ENCODE assay signal across 19 cellular contexts in the genomic region with DNA sequence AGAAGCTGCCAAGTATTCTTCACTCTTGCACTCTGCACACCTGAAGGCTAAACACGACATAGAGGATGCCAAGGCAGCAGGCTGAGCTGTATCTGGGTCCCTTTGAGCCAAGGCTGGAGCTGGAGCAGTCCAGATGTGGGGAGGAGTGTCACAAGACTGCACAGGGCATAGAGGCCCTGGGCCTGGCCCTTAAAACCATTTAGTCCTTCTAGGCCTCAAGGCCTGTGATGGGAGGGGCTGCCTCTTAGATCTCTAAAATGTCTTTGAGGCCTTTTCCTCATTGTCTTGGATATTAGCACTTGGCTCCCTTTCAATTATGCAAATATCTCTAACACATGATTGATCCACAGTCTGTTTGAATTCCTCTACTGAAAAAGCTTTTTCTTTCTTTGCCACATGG. TPM values are rescaled to one million over a fixed set of nuclear protein-coding genes. Genes with fewer than 3 reads are reported as not detected.
DNase-seq lines count a peak whose midpoint lies in the region; ATAC-seq and TF ChIP-seq lines count a peak whose summit lies in the region.
"Had no signal": no experiment of that assay in that cellular context is flagged by ENCODE, and none has a peak within 500 bp of the region (broad histone marks: within the 10 kb centered on the region; RNA-seq: fewer than 3 reads in every experiment).

No MANE protein-coding gene starts in this region.

- H3K27ac Mint-ChIP-seq in osteocyte (ENCODE audit: unreplicated experiment) = no peak overlapping the region
- H3K27ac Mint-ChIP-seq: B cell; CD4-positive, alpha-beta T cell; CD8-positive, alpha-beta T cell had no signal

- no peaks in the 10 kb centered on the region for H3K36me3 ChIP-seq in A673 (ENCODE audit: insufficient read depth, low read length, poor library complexity, severe bottlenecking)
- no peaks in the 10 kb centered on the region for H3K36me3 ChIP-seq in HEK293 (ENCODE audit: control insufficient read depth in 2 of 2, insufficient read depth in 1 of 2, low read length in 2 of 2)

- TF ChIP-seq CTCF in A673 (conservative IDR thresholded peaks at IDR 0.05; ENCODE audit: low read depth, low read length) (no peak), HEK293 (tag by site-specific recombination; IDR thresholded peaks at IDR 0.05) (no peak), osteocyte (IDR thresholded peaks at IDR 0.05) (no peak)

- H3K9me3 Mint-ChIP-seq in osteocyte (ENCODE audit: unreplicated experiment) = peaks cover 8% of the 10 kb centered on the region

- H3K4me3 Mint-ChIP-seq in osteocyte (ENCODE audit: unreplicated experiment) = no peak overlapping the region
- H3K4me3 Mint-ChIP-seq: B cell; CD4-positive, alpha-beta T cell; CD8-positive, alpha-beta T cell had no signal

- peaks cover 7% of the 10 kb centered on the region for H3K9me3 ChIP-seq in A673 (ENCODE audit: low read depth, low read length, poor library complexity, severe bottlenecking)
- no peaks in the 10 kb centered on the region for H3K9me3 ChIP-seq in HEK293 (ENCODE audit: control insufficient read depth, insufficient read depth, low read depth, low read length)
- peaks cover 9% of the 10 kb centered on the region for H3K9me3 ChIP-seq in iPS-18c (ENCODE audit: control insufficient read depth, insufficient read depth, low read length)

- no peaks in the 10 kb centered on the region for H3K27me3 ChIP-seq in A673 (replicated peaks; ENCODE audit: insufficient read depth, low read depth, low read length, poor library complexity)
- H3K27me3 ChIP-seq: BLaER1 treated with 17β-estradiol and CSF1 and Interleukin-3, amounts not matched to agents 10 nM and 100 nM had no signal

- no peaks in the 10 kb centered on the region for H3K4me1 ChIP-seq in A673 (ENCODE audit: insufficient read depth, low read length, poor library complexity, severe bottlenecking)
- H3K4me1 ChIP-seq in HEK293 (ENCODE audit: control insufficient read depth, insufficient read depth, low read length) = no peaks in the 10 kb centered on the region
- H3K4me1 ChIP-seq: Caco-2 had no signal

- no peak overlapping the region for H3K27ac ChIP-seq in A673 (ENCODE audit: low read depth, low read length, poor library complexity, severe bottlenecking)
- H3K27ac ChIP-seq in HEK293 (ENCODE audit: extremely low read depth, low read depth, low read length) = no peak overlapping the region
- H3K27ac ChIP-seq: BLaER1 treated with 17β-estradiol and CSF1 and Interleukin-3, amounts not matched to agents 10 nM and 100 nM; C4-2B had no signal

- H3K4me3 ChIP-seq in A673 (ENCODE audit: low read depth, low read length, poor library complexity, severe bottlenecking) (no peak overlapping the region), HEK293 (ENCODE audit: low read depth, low read length) (no peak overlapping the region), iPS-18c (ENCODE audit: insufficient read depth, low read depth, low read length) (peak overlapping the region; percentile 28)

- CTCF ChIA-PET in A673 (lab: Charles Lee) (no interaction called here), HEK293 (lab: Yijun Ruan, JAX) (interaction anchor here (0.8 to 1.3 kb wide), 3 partner anchors 40 to 88 kb away, joined by 3 to 4 read pairs (median 3); no protein-coding TSS in a partner anchor)

- no peak for ATAC-seq in left colon
- ATAC-seq: CD8-positive, alpha-beta T cell had no signal

- peaks cover 42% of the 10 kb centered on the region for H3K27me3 Mint-ChIP-seq in osteocyte (ENCODE audit: unreplicated experiment)
- H3K27me3 Mint-ChIP-seq: B cell had no signal

- no TSS peak for BruUV-seq in A673 (replicated peaks; lab: Mats Ljungman, UMichigan)

- peaks cover 9% of the 10 kb centered on the region for H3K4me1 Mint-ChIP-seq in osteocyte (ENCODE audit: unreplicated experiment)

- intact Hi-C loops in A673 (cut with micrococcal nuclease; ENCODE audit: unreplicated experiment) (no loop called here), left colon (cut with DNase I, micrococcal nuclease) (no loop called here)

- POLR2A ChIA-PET in A673 (lab: Charles Lee; ENCODE audit: low non-redundant PET) = no interaction called here
- POLR2A ChIA-PET in HEK293 (lab: Yijun Ruan, JAX) = no interaction called here

- H3K36me3 Mint-ChIP-seq in osteocyte (ENCODE audit: unreplicated experiment) = peaks cover 6% of the 10 kb centered on the region
- H3K36me3 Mint-ChIP-seq: CD8-positive, alpha-beta T cell had no signal

- DNase-seq in A673 (ENCODE audit: low spot score) (peak; percentile 8), left colon (no peak), GM19240 (ENCODE audit: insufficient read length, low spot score) (no peak), osteocyte (ENCODE audit: extremely low spot score, unreplicated experiment) (no peak), SHP77 treated with DMSO at 0.1 percent for 48 hours (lab: John Stamatoyannopoulos, UW) (no peak)
- DNase-seq: 8988T; ACHN; AML-193; Caco-2; Calu3; CD4-positive, alpha-beta T cell; CD8-positive, alpha-beta T cell; DMS79 treated with DMSO at 0.1 percent for 48 hours; GF-D8 had no signal

TF ChIP-seq in HEK293, 187 proteins besides CTCF, POLR2A, EP300 and RAD21:
- TF ChIP-seq ZNF366 (tag by site-specific recombination; conservative IDR thresholded peaks at IDR 0.05) (no peak), ZNF585B (tag by site-specific recombination; IDR thresholded peaks at IDR 0.05) (peak; percentile 95), SETDB1 (IDR thresholded peaks at IDR 0.05; ENCODE audit: insufficient read length, low read length) (peak; percentile 80), KLF7 (tag by site-specific recombination; IDR thresholded peaks at IDR 0.05; ENCODE audit: borderline replicate concordance) (no peak), ZNF391 (tag by site-specific recombination; IDR thresholded peaks at IDR 0.05; ENCODE audit: borderline replicate concordance, low read depth) (no peak), ZNF600 (tag by site-specific recombination; IDR thresholded peaks at IDR 0.05) (no peak), ZIC2 (tag by site-specific recombination; IDR thresholded peaks at IDR 0.05) (no peak), TRIM28 (IDR thresholded peaks at IDR 0.05; ENCODE audit: borderline replicate concordance, low read length) (peak; percentile 90; the same call in 1 of the 2 replicates)
- TF ChIP-seq, protein P1, sequence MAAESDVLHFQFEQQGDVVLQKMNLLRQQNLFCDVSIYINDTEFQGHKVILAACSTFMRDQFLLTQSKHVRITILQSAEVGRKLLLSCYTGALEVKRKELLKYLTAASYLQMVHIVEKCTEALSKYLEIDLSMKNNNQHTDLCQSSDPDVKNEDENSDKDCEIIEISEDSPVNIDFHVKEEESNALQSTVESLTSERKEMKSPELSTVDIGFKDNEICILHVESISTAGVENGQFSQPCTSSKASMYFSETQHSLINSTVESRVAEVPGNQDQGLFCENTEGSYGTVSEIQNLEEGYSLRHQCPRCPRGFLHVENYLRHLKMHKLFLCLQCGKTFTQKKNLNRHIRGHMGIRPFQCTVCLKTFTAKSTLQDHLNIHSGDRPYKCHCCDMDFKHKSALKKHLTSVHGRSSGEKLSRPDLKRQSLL (tag by site-specific recombination; IDR thresholded peaks at IDR 0.05) = no peak
- TF ChIP-seq, protein P2, sequence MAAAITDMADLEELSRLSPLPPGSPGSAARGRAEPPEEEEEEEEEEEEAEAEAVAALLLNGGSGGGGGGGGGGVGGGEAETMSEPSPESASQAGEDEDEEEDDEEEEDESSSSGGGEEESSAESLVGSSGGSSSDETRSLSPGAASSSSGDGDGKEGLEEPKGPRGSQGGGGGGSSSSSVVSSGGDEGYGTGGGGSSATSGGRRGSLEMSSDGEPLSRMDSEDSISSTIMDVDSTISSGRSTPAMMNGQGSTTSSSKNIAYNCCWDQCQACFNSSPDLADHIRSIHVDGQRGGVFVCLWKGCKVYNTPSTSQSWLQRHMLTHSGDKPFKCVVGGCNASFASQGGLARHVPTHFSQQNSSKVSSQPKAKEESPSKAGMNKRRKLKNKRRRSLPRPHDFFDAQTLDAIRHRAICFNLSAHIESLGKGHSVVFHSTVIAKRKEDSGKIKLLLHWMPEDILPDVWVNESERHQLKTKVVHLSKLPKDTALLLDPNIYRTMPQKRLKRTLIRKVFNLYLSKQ (tag by site-specific recombination; IDR thresholded peaks at IDR 0.05; ENCODE audit: borderline replicate concordance) = no peak
- TF ChIP-seq, protein P3, sequence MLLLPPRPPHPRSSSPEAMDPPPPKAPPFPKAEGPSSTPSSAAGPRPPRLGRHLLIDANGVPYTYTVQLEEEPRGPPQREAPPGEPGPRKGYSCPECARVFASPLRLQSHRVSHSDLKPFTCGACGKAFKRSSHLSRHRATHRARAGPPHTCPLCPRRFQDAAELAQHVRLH (tag by site-specific recombination; IDR thresholded peaks at IDR 0.05) = no peak

RNA-seq across cellular contexts. Expression of a gene that starts 28.0 kb away (rescaled TPM):
- total RNA-seq in A673 (2021) = 8.3 and 13.0 TPM in 2 replicates
- 1 to 10 TPM; 2.2 to 6.7 TPM for total RNA-seq in left colon
- total RNA-seq in osteocyte = 84.8 and 86.9 TPM in 2 replicates
